Comparison of ENCODE assay signal across 1 cellular context in the genomic region with DNA sequence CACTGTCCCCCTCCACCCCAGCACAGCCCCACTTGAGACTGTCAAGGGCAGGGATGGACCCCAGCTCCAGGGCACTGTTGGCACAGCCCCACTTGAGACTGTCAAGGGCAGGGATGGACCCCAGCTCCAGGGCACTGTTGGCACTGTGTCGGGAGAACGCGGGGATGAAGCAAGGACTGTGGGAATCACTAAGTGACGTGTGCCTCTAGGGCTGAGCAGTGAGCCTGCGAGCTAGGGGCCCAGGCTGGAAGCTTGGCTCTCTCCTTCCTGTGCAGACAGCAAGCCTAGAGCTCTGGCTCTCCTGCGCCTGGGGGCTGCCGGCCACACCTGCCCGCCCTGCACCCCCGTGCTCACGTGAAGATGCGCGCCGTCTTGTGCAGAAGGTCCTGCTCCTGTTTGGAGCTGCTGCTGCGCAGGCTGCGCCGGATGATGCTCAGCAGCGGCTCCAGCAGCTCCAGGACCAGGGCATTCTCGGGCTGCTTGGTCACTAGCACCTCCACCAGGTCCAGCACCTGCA.
TF ChIP-seq lines count a peak whose summit lies in the region.

No MANE protein-coding gene starts in this region.

TF ChIP-seq in K562, 482 proteins besides CTCF, POLR2A, EP300 and RAD21:
- TF ChIP-seq ZNF384 (IDR thresholded peaks at IDR 0.05; ENCODE audit: low read depth, low read length) (no peak), RBFOX2 (IDR thresholded peaks at IDR 0.05; ENCODE audit: low read depth, low read length) (peak; percentile 23)
